14 cellular contexts compared by ENCODE assay signal in genomic region chr2:241340621-241341163, GRCh38. TPM values are rescaled to one million over a fixed set of nuclear protein-coding genes. Genes with fewer than 3 reads are reported as not detected.
DNase-seq lines count a peak whose midpoint lies in the region; ATAC-seq and TF ChIP-seq lines count a peak whose summit lies in the region.
"Had no signal": no experiment of that assay in that cellular context is flagged by ENCODE, and none has a peak within 500 bp of the region (broad histone marks: within the 10 kb centered on the region; RNA-seq: fewer than 3 reads in every experiment).

No MANE protein-coding gene starts in this region.

- CTCF ChIA-PET in CD4-positive, alpha-beta memory T cell (lab: Charles Lee; ENCODE audit: partially characterized antibody), result no interaction called here

- no peak overlapping the region for H3K4me2 ChIP-seq in parathyroid adenoma (ENCODE audit: low read length)

- POLR2A ChIA-PET in CD4-positive, alpha-beta memory T cell (lab: Charles Lee; ENCODE audit: partially characterized antibody), result no interaction called here

- no peak overlapping the region for H3K4me3 ChIP-seq in CD4-positive, alpha-beta memory T cell (ENCODE audit: low read length in 2 of 2)
- H3K4me3 ChIP-seq in HL-60 (replicated peaks; ENCODE audit: insufficient read depth, low read length) (no peak overlapping the region), breast epithelium (no peak overlapping the region), parathyroid adenoma (ENCODE audit: low read depth, low read length) (no peak overlapping the region)
- H3K4me3 ChIP-seq: dorsolateral prefrontal cortex had no signal

- TF ChIP-seq POLR2A in breast epithelium (IDR thresholded peaks at IDR 0.05), result no peak

- H3K36me3 ChIP-seq in CD4-positive, alpha-beta memory T cell (ENCODE audit: insufficient read depth, low read length), result peaks cover 60% of the 10 kb centered on the region
- H3K36me3 ChIP-seq in breast epithelium (no peaks in the 10 kb centered on the region), parathyroid adenoma (ENCODE audit: control insufficient read depth, insufficient read depth, low read length) (no peaks in the 10 kb centered on the region)

- no peak overlapping the region for H2AFZ ChIP-seq in parathyroid adenoma

- H3K27ac ChIP-seq in CD4-positive, alpha-beta memory T cell (ENCODE audit: low read depth, low read length), result no peak overlapping the region
- H3K27ac ChIP-seq in HL-60 (replicated peaks) (peak overlapping the region; percentile 37), breast epithelium (peak overlapping the region; percentile 4 to 62), parathyroid adenoma (peak overlapping the region; percentile 6)

- peaks cover 19 to 27% (median 22%) of the 10 kb centered on the region in 4 donors for H3K4me1 Mint-ChIP-seq in CD4-positive, alpha-beta memory T cell

- peak in 1 of 5 donors; percentile 14 for DNase-seq in CD4-positive, alpha-beta memory T cell
- DNase-seq in HL-60 (ENCODE audit: low read depth in 1 of 2, low spot score in 1 of 2) (peak in 1 of 2 experiments; percentile 31), breast epithelium (ENCODE audit: low spot score in 2 of 2) (no peak), hippocampal formation (lab: John Stamatoyannopoulos, UW) (no peak), NCI-H2227 treated with DMSO at 0.1 percent for 48 hours (lab: John Stamatoyannopoulos, UW) (no peak)
- DNase-seq: activated CD4-positive, alpha-beta T cell treated with anti-CD3 and anti-CD28 coated beads, Interleukin-2, amount 50 U/mL, for 48 hours; C1 segment of cervical spinal cord; dorsolateral prefrontal cortex; GF-D8; H7; PC-3 had no signal

- ATAC-seq in GM19035 (IDR thresholded peaks at IDR 0.05; ENCODE audit: unreplicated experiment) (no peak), HG02610 (IDR thresholded peaks at IDR 0.05; ENCODE audit: unreplicated experiment) (no peak)
- ATAC-seq: PC-3 had no signal

- TF ChIP-seq CTCF in HL-60 (IDR thresholded peaks at IDR 0.05; ENCODE audit: insufficient read depth, low read length) (no peak), breast epithelium (IDR thresholded peaks at IDR 0.05) (no peak), parathyroid adenoma (IDR thresholded peaks at IDR 0.05) (no peak)

- H3K4me1 ChIP-seq in CD4-positive, alpha-beta memory T cell (ENCODE audit: insufficient read depth, low read length), result peaks cover 16% of the 10 kb centered on the region
- H3K4me1 ChIP-seq in breast epithelium, result no peaks in the 10 kb centered on the region
- peaks cover 15% of the 10 kb centered on the region for H3K4me1 ChIP-seq in parathyroid adenoma

- H3K27me3 ChIP-seq in CD4-positive, alpha-beta memory T cell (ENCODE audit: insufficient read depth, low read length), result no peaks in the 10 kb centered on the region
- H3K27me3 ChIP-seq in HL-60 (ENCODE audit: insufficient read depth, poor library complexity, severe bottlenecking), result no peaks in the 10 kb centered on the region
- H3K27me3 ChIP-seq in breast epithelium, result no peaks in the 10 kb centered on the region
- H3K27me3 ChIP-seq in parathyroid adenoma (ENCODE audit: control insufficient read depth, insufficient read depth, low read length), result no peaks in the 10 kb centered on the region
- H3K27me3 ChIP-seq: dorsolateral prefrontal cortex had no signal

- peak overlapping the region in 6 of 7 donors; percentile 14 to 80 (median 38) for H3K27ac Mint-ChIP-seq in CD4-positive, alpha-beta memory T cell

- H3K27me3 Mint-ChIP-seq in CD4-positive, alpha-beta memory T cell, result no peaks in the 10 kb centered on the region

- peak overlapping the region in 2 of 8 donors; percentile 24 to 52 for H3K4me3 Mint-ChIP-seq in CD4-positive, alpha-beta memory T cell

- H3K79me2 ChIP-seq in parathyroid adenoma, result peaks cover 3% of the 10 kb centered on the region

- no peak overlapping the region for H3K9ac ChIP-seq in parathyroid adenoma

- no peaks in the 10 kb centered on the region for H3K9me3 ChIP-seq in CD4-positive, alpha-beta memory T cell (ENCODE audit: control insufficient read depth in 1 of 2, low read length in 2 of 2)
- no peaks in the 10 kb centered on the region for H3K9me3 ChIP-seq in breast epithelium
- H3K9me3 ChIP-seq in parathyroid adenoma (ENCODE audit: control insufficient read depth, low read length), result no peaks in the 10 kb centered on the region

- intact Hi-C loops in CD4-positive, alpha-beta memory T cell (cut with micrococcal nuclease), result no loop called here
- intact Hi-C loops in breast epithelium (cut with DNase I; ENCODE audit: low total_unique reads), result no loop called here

- H3K36me3 Mint-ChIP-seq in CD4-positive, alpha-beta memory T cell, result peaks cover 53 to 81% of the 10 kb centered on the region in 2 donors

- no peaks in the 10 kb centered on the region for H3K9me3 Mint-ChIP-seq in CD4-positive, alpha-beta memory T cell

RNA-seq across cellular contexts. Expression of gene FARP2, which starts 15.4 kb away (rescaled TPM):
- 10 to 100 TPM; 17.2 to 21.8 TPM for total RNA-seq in CD4-positive, alpha-beta memory T cell
- polyA plus RNA-seq in CD4-positive, alpha-beta memory T cell, result 1 to 10 TPM; 3.9 to 5.5 TPM
- 10 to 100 TPM; 34.4 to 43.3 (median 40.3) TPM for total RNA-seq in breast epithelium

RNA-seq across cellular contexts. Expression of gene SEPTIN2, which starts 25.0 kb away (rescaled TPM):
- 100 to 1,000 TPM; 332 to 362 TPM for total RNA-seq in CD4-positive, alpha-beta memory T cell
- 100 to 1,000 TPM; 187 to 249 TPM for polyA plus RNA-seq in CD4-positive, alpha-beta memory T cell
- total RNA-seq in breast epithelium, result 100 to 1,000 TPM; 298 to 321 (median 299) TPM

RNA-seq across cellular contexts. Expression of gene HDLBP, which starts 25.2 kb away (rescaled TPM):
- 100 to 1,000 TPM; 166 to 183 TPM for total RNA-seq in CD4-positive, alpha-beta memory T cell
- polyA plus RNA-seq in CD4-positive, alpha-beta memory T cell, result 10 to 100 TPM; 24.7 to 82.3 TPM
- 100 to 1,000 TPM; 339 to 515 (median 383) TPM for total RNA-seq in breast epithelium
